8 cellular contexts compared by ENCODE assay signal in the genomic region with DNA sequence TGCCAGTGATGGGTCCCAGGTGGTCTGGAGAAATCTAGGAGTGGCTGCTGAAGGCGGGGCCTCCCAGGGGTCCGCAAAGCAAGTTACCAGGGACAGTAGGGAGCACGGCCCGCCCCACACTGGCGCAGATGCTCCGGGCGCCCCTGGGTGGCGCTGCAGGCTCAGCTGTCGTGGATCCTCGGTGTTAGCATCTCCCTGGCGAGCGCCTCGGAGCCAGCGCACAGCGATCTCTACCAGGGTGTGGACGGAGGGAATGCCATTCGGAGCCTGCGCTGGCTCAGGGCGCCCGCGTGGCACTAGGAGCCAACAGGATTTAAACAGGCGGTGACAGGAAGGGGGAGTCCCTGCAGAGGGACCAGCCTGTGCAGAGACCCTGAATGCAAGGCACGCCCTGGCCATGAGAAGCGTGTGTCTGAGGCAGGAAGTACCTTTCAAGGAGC. TPM values are rescaled to one million over a fixed set of nuclear protein-coding genes. Genes with fewer than 3 reads are reported as not detected.
DNase-seq lines count a peak whose midpoint lies in the region; ATAC-seq and TF ChIP-seq lines count a peak whose summit lies in the region.

No MANE protein-coding gene starts in this region.

- H3K4me3 ChIP-seq in coronary artery: no peak overlapping the region

- ATAC-seq in GM18505 (IDR thresholded peaks at IDR 0.05; ENCODE audit: unreplicated experiment) (peak; percentile 62), HG03135 (IDR thresholded peaks at IDR 0.05; ENCODE audit: unreplicated experiment) (peak; percentile 78), left lobe of liver (peak; percentile 87), GM18519 (IDR thresholded peaks at IDR 0.05; ENCODE audit: low FRiP score, unreplicated experiment) (no peak)

- DNase-seq in NCI-H446 (lab: John Stamatoyannopoulos, UW): peak; percentile 40 to 82
- peak; percentile 29 to 59 for DNase-seq in activated CD4-positive, alpha-beta T cell treated with anti-CD3 and anti-CD28 coated beads for 24 hours (ENCODE audit: low read depth in 2 of 2)
- peak; percentile 89 for DNase-seq in coronary artery (ENCODE audit: low spot score)
- no peak for DNase-seq in left lobe of liver (ENCODE audit: low spot score)
- peak; percentile 65 to 70 for DNase-seq in stimulated activated CD4-positive, alpha-beta T cell treated with anti-CD3 and anti-CD28 coated beads, Interleukin-2, amount 100 ng/mL, for 48 hours

- TF ChIP-seq POLR2A in GM18505 (IDR thresholded peaks at IDR 0.05; ENCODE audit: borderline replicate concordance, extremely low read depth, insufficient read depth, insufficient read length): no peak

- H3K27ac ChIP-seq in coronary artery: peak overlapping the region; percentile 43 to 66

- TF ChIP-seq CTCF in coronary artery (IDR thresholded peaks at IDR 0.05): peak; percentile 91

RNA-seq across cellular contexts. Expression of a gene that starts 20.2 kb away (rescaled TPM):
- total RNA-seq in left lobe of liver: 15.0 TPM

RNA-seq across cellular contexts. Expression of a gene that starts 43.1 kb away (rescaled TPM):
- total RNA-seq in left lobe of liver: 113 TPM

RNA-seq across cellular contexts. Expression of a gene that starts 46.2 kb away (rescaled TPM):
- 4.0 TPM for total RNA-seq in left lobe of liver

RNA-seq across cellular contexts. Expression of a gene that starts 54.4 kb away (rescaled TPM):
- 34.6 TPM for total RNA-seq in left lobe of liver
